20 cellular contexts compared by ENCODE assay signal in genomic region chr14:80946797-80947196, GRCh38. TPM values are rescaled to one million over a fixed set of nuclear protein-coding genes. Genes with fewer than 3 reads are reported as not detected.
"Had no signal": no experiment of that assay in that cellular context is flagged by ENCODE, and none has a peak within 500 bp of the region (broad histone marks: within the 10 kb centered on the region; RNA-seq: fewer than 3 reads in every experiment).

No MANE protein-coding gene starts in this region.

- H3K9me3 Mint-ChIP-seq: effector memory CD8-positive, alpha-beta T cell; neural progenitor cell; stimulated activated memory B cell treated with anti-CD40 and anti-IgM and Interleukin-4, amounts not matched to agents 10 μg/mL and 1 μg/mL and 100 μg/mL, for 72 hours had no signal

- ATAC-seq: activated CD8-positive, alpha-beta T cell treated with anti-CD3 and anti-CD28 coated beads, Interleukin-2, amount 10 ng/mL, durations not matched to agents 7 days and 5 days; effector memory CD8-positive, alpha-beta T cell; naive thymus-derived CD4-positive, alpha-beta T cell; stimulated activated memory B cell treated with anti-CD40 and anti-IgM and Interleukin-4, amounts not matched to agents 10 μg/mL and 1 μg/mL and 100 μg/mL, for 72 hours; upper lobe of right lung had no signal

- H3K36me3 Mint-ChIP-seq: brain; neural progenitor cell; stimulated activated memory B cell treated with anti-CD40 and anti-IgM and Interleukin-4, amounts not matched to agents 10 μg/mL and 1 μg/mL and 100 μg/mL, for 72 hours had no signal

- H3K27ac Mint-ChIP-seq: activated CD8-positive, alpha-beta T cell treated with anti-CD3 and anti-CD28 coated beads, Interleukin-2, amount 10 ng/mL, durations not matched to agents 7 days and 5 days; activated T-helper 2 cell treated with anti-CD3 and anti-CD28 coated beads, Interferon-gamma antibody, Interleukin-2, Interleukin-4, amounts not matched to agents 10 μg/mL and 5 μg/mL and 100 μg/mL, durations not matched to agents 14 hours and 24 hours and 36 hours; brain; effector memory CD8-positive, alpha-beta T cell; naive thymus-derived CD4-positive, alpha-beta T cell; neural progenitor cell; progenitor cell of endocrine pancreas; stimulated activated memory B cell treated with anti-CD40 and anti-IgM and Interleukin-4, amounts not matched to agents 10 μg/mL and 1 μg/mL and 100 μg/mL, for 72 hours had no signal

- DNase-seq: activated CD8-positive, alpha-beta T cell treated with anti-CD3 and anti-CD28 coated beads, Interleukin-2, amount 10 ng/mL, durations not matched to agents 7 days and 5 days; anterior cingulate cortex; caudate nucleus; effector memory CD8-positive, alpha-beta T cell; mesendoderm; naive thymus-derived CD4-positive, alpha-beta T cell; SIG-M5; T-helper 1 cell; T-helper 9 cell; upper lobe of right lung had no signal

- H3K4me3 Mint-ChIP-seq: activated CD8-positive, alpha-beta T cell treated with anti-CD3 and anti-CD28 coated beads, Interleukin-2, amount 10 ng/mL, durations not matched to agents 7 days and 5 days; brain; effector memory CD8-positive, alpha-beta T cell; naive thymus-derived CD4-positive, alpha-beta T cell; neural progenitor cell; stimulated activated memory B cell treated with anti-CD40 and anti-IgM and Interleukin-4, amounts not matched to agents 10 μg/mL and 1 μg/mL and 100 μg/mL, for 72 hours had no signal

RNA-seq across cellular contexts. Expression of gene TSHR, which starts 8.6 kb away (rescaled TPM):
- total RNA-seq: activated CD8-positive, alpha-beta T cell treated with anti-CD3 and anti-CD28 coated beads, Interleukin-2, amount 10 ng/mL, durations not matched to agents 7 days and 5 days; activated T-helper 2 cell treated with anti-CD3 and anti-CD28 coated beads, Interferon-gamma antibody, Interleukin-2, Interleukin-4, amounts not matched to agents 10 μg/mL and 5 μg/mL and 100 μg/mL, durations not matched to agents 14 hours and 24 hours and 36 hours; dermis microvascular lymphatic vessel endothelial cell; fibroblast of villous mesenchyme; hepatocyte; mucosa of gallbladder; osteoblast; progenitor cell of endocrine pancreas; upper lobe of right lung had no signal
